ENCODE assay signal across 29 cellular contexts in genomic region chr22:45459235-45459634, GRCh38. TPM values are rescaled to one million over a fixed set of nuclear protein-coding genes. Genes with fewer than 3 reads are reported as not detected.
"Had no signal": no experiment of that assay in that cellular context is flagged by ENCODE, and none has a peak within 500 bp of the region (broad histone marks: within the 10 kb centered on the region; RNA-seq: fewer than 3 reads in every experiment).

No MANE protein-coding gene starts in this region.

- H3K4me3 ChIP-seq: smooth muscle cell, thoracic aorta had no signal

- H3K27me3 Mint-ChIP-seq: activated CD4-positive, alpha-beta T cell treated with anti-CD3 and anti-CD28 coated beads, Interleukin-2, amount 10 ng/mL, durations not matched to agents 7 days and 5 days had no signal

- H3K4me2 ChIP-seq: smooth muscle cell had no signal

- H3K36me3 Mint-ChIP-seq: activated CD8-positive, alpha-beta memory T cell treated with anti-CD3 and anti-CD28 coated beads, Interleukin-2, amount 10 ng/mL, durations not matched to agents 7 days and 5 days; activated naive CD4-positive, alpha-beta T cell treated with anti-CD3 and anti-CD28 coated beads, Interleukin-2, amount 50 U/mL, for 24 hours; immature natural killer cell; stimulated activated memory B cell treated with anti-CD40 and anti-IgM and Interleukin-4, amounts not matched to agents 10 μg/mL and 1 μg/mL and 100 μg/mL, for 72 hours had no signal

- DNase-seq: activated CD4-positive, alpha-beta T cell treated with anti-CD3 and anti-CD28 coated beads, Interleukin-2, amount 10 ng/mL, durations not matched to agents 7 days and 5 days; activated CD4-positive, CD25-positive, alpha-beta regulatory T cell treated with anti-CD3 and anti-CD28 coated beads, Interleukin-2, amount 50 U/mL, for 72 hours; activated CD8-positive, alpha-beta memory T cell treated with anti-CD3 and anti-CD28 coated beads, Interleukin-2, amount 10 ng/mL, durations not matched to agents 7 days and 5 days; activated CD8-positive, alpha-beta T cell treated with anti-CD3 and anti-CD28 coated beads for 36 hours; activated gamma-delta T cell; activated T-cell treated with anti-CD3 and anti-CD28 coated beads for 4 hours; brain microvascular endothelial cell; caudate nucleus; effector CD4-positive, alpha-beta T cell; erythroblast; foreskin melanocyte; immature natural killer cell; mammary epithelial cell; midbrain; nucleus accumbens; stimulated activated CD4-positive, alpha-beta T cell treated with anti-CD3 and anti-CD28 coated beads, Interleukin-15, amount 100 ng/mL, for 24 hours; T-helper 1 cell; WERI-Rb-1 had no signal

- H3K27ac Mint-ChIP-seq: activated CD4-positive, alpha-beta T cell treated with anti-CD3 and anti-CD28 coated beads, Interleukin-2, amount 10 ng/mL, durations not matched to agents 7 days and 5 days; activated CD8-positive, alpha-beta memory T cell treated with anti-CD3 and anti-CD28 coated beads, Interleukin-2, amount 10 ng/mL, durations not matched to agents 7 days and 5 days; activated CD8-positive, alpha-beta T cell treated with anti-CD3 and anti-CD28 coated beads for 36 hours; activated naive CD4-positive, alpha-beta T cell treated with anti-CD3 and anti-CD28 coated beads, Interleukin-2, amount 50 U/mL, for 24 hours; dendritic cell treated with granulocyte-macrophage colony-stimulating factor and Interleukin-4, amounts not matched to agents 40 ng/mL and 50 ng/mL, for 4 days; immature natural killer cell; stimulated activated memory B cell treated with anti-CD40 and anti-IgM and Interleukin-4, amounts not matched to agents 10 μg/mL and 1 μg/mL and 100 μg/mL, for 72 hours had no signal

- H3K9me3 ChIP-seq: thoracic aorta had no signal

- H3K9me3 Mint-ChIP-seq: activated CD4-positive, alpha-beta T cell treated with anti-CD3 and anti-CD28 coated beads, Interleukin-2, amount 10 ng/mL, durations not matched to agents 7 days and 5 days; activated CD8-positive, alpha-beta T cell treated with anti-CD3 and anti-CD28 coated beads for 36 hours; activated naive CD4-positive, alpha-beta T cell treated with anti-CD3 and anti-CD28 coated beads, Interleukin-2, amount 50 U/mL, for 24 hours; dendritic cell treated with granulocyte-macrophage colony-stimulating factor and Interleukin-4, amounts not matched to agents 40 ng/mL and 50 ng/mL, for 4 days; immature natural killer cell had no signal

- H3K27me3 ChIP-seq: brain microvascular endothelial cell had no signal

- H3K36me3 ChIP-seq: brain microvascular endothelial cell, thoracic aorta, WERI-Rb-1 had no signal

- FAIRE-seq: TTC549 had no signal

- H3K4me3 Mint-ChIP-seq: activated CD4-positive, alpha-beta T cell treated with anti-CD3 and anti-CD28 coated beads, Interleukin-2, amount 10 ng/mL, durations not matched to agents 7 days and 5 days; activated CD8-positive, alpha-beta memory T cell treated with anti-CD3 and anti-CD28 coated beads, Interleukin-2, amount 10 ng/mL, durations not matched to agents 7 days and 5 days; activated CD8-positive, alpha-beta T cell treated with anti-CD3 and anti-CD28 coated beads for 36 hours; activated naive CD4-positive, alpha-beta T cell treated with anti-CD3 and anti-CD28 coated beads, Interleukin-2, amount 50 U/mL, for 24 hours; dendritic cell treated with granulocyte-macrophage colony-stimulating factor and Interleukin-4, amounts not matched to agents 40 ng/mL and 50 ng/mL, for 4 days; immature natural killer cell; stimulated activated memory B cell treated with anti-CD40 and anti-IgM and Interleukin-4, amounts not matched to agents 10 μg/mL and 1 μg/mL and 100 μg/mL, for 72 hours had no signal

- H3K27ac ChIP-seq: brain microvascular endothelial cell, WERI-Rb-1 had no signal

- ATAC-seq: activated CD8-positive, alpha-beta memory T cell treated with anti-CD3 and anti-CD28 coated beads, Interleukin-2, amount 10 ng/mL, durations not matched to agents 7 days and 5 days; activated CD8-positive, alpha-beta T cell treated with anti-CD3 and anti-CD28 coated beads for 36 hours; left lobe of liver; stimulated activated memory B cell treated with anti-CD40 and anti-IgM and Interleukin-4, amounts not matched to agents 10 μg/mL and 1 μg/mL and 100 μg/mL, for 72 hours had no signal

- H3K4me1 Mint-ChIP-seq: activated CD4-positive, alpha-beta T cell treated with anti-CD3 and anti-CD28 coated beads, Interleukin-2, amount 10 ng/mL, durations not matched to agents 7 days and 5 days; activated CD8-positive, alpha-beta memory T cell treated with anti-CD3 and anti-CD28 coated beads, Interleukin-2, amount 10 ng/mL, durations not matched to agents 7 days and 5 days; activated naive CD4-positive, alpha-beta T cell treated with anti-CD3 and anti-CD28 coated beads, Interleukin-2, amount 50 U/mL, for 24 hours; immature natural killer cell; stimulated activated memory B cell treated with anti-CD40 and anti-IgM and Interleukin-4, amounts not matched to agents 10 μg/mL and 1 μg/mL and 100 μg/mL, for 72 hours had no signal

RNA-seq across cellular contexts. Expression of gene FBLN1, which starts 43.4 kb away (rescaled TPM):
- total RNA-seq: activated CD4-positive, alpha-beta T cell treated with anti-CD3 and anti-CD28 coated beads, Interleukin-2, amount 10 ng/mL, durations not matched to agents 7 days and 5 days had no signal
- polyA plus RNA-seq: immature natural killer cell had no signal

RNA-seq across cellular contexts. Expression of gene RIBC2, which starts 45.7 kb away (rescaled TPM):
- total RNA-seq: left lobe of liver had no signal
- polyA plus RNA-seq: neural cell had no signal

RNA-seq across cellular contexts. Expression of gene SMC1B, which starts 45.8 kb away (rescaled TPM):
- total RNA-seq: aorta, left lobe of liver, sciatic nerve, smooth muscle cell, thoracic aorta had no signal
- polyA plus RNA-seq: aorta, mammary epithelial cell, neural cell, urinary bladder had no signal
